Comparison of ENCODE assay signal across 1 cellular context in the genomic region with DNA sequence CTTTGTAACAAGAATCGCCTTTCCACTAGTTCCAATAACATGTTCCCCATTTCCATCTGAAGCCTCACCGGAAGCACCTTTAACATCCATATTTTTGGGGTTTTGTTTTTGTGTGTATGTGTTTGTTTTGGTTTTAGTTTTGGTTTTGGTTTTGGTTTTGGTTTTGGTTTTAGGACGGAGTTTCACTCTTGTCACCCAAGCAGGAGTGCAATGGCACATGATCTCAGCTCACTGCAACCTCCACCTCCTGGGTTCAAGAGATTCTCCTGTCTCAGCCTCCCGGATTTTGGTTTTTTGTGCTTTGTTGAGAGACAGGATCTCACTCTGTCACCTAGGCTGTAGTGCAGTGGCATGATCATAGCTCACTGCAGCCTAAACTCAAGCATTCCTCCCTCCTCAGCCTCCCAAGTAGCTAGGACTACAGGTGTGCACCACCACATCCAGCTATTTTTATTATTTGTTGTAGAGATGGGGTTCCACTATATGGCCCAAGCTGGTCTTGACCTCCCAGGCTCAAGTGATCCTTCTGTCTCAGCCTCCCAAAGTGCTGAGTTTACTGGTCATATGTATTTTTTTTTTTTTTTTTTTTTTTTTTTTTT.
TF ChIP-seq lines count a peak whose summit lies in the region.

No MANE protein-coding gene starts in this region.

TF ChIP-seq in GM23338, 12 proteins besides CTCF, POLR2A, EP300 and RAD21 (continued from another document):
- TF ChIP-seq ZNF462 (CRISPR knock-in tag; IDR thresholded peaks at IDR 0.05) (no peak), STAT1 (IDR thresholded peaks at IDR 0.05; ENCODE audit: unreplicated experiment) (no peak), ETS1 (IDR thresholded peaks at IDR 0.05) (no peak), EZH2phosphoT487 (IDR thresholded peaks at IDR 0.05; ENCODE audit: unreplicated experiment) (no peak), POLR2AphosphoS5 (IDR thresholded peaks at IDR 0.05; ENCODE audit: low read depth) (no peak), EZH2 (IDR thresholded peaks at IDR 0.05; ENCODE audit: low read depth, unreplicated experiment) (no peak)
- TF ChIP-seq, protein P1, sequence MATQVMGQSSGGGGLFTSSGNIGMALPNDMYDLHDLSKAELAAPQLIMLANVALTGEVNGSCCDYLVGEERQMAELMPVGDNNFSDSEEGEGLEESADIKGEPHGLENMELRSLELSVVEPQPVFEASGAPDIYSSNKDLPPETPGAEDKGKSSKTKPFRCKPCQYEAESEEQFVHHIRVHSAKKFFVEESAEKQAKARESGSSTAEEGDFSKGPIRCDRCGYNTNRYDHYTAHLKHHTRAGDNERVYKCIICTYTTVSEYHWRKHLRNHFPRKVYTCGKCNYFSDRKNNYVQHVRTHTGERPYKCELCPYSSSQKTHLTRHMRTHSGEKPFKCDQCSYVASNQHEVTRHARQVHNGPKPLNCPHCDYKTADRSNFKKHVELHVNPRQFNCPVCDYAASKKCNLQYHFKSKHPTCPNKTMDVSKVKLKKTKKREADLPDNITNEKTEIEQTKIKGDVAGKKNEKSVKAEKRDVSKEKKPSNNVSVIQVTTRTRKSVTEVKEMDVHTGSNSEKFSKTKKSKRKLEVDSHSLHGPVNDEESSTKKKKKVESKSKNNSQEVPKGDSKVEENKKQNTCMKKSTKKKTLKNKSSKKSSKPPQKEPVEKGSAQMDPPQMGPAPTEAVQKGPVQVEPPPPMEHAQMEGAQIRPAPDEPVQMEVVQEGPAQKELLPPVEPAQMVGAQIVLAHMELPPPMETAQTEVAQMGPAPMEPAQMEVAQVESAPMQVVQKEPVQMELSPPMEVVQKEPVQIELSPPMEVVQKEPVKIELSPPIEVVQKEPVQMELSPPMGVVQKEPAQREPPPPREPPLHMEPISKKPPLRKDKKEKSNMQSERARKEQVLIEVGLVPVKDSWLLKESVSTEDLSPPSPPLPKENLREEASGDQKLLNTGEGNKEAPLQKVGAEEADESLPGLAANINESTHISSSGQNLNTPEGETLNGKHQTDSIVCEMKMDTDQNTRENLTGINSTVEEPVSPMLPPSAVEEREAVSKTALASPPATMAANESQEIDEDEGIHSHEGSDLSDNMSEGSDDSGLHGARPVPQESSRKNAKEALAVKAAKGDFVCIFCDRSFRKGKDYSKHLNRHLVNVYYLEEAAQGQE (IDR thresholded peaks at IDR 0.05; ENCODE audit: unreplicated experiment), result no peak
TF ChIP-seq in GM23338: peak in this region for 0.
